Comparison of ENCODE assay signal across 1 cellular context in genomic region chr6:32195902-32196681, GRCh38.
TF ChIP-seq lines count a peak whose summit lies in the region.

No MANE protein-coding gene starts in this region.

TF ChIP-seq in HepG2, 621 proteins besides CTCF, POLR2A, EP300 and RAD21 (continued from another document and continues in another):
- TF ChIP-seq HMGXB3 (CRISPR knock-in tag; IDR thresholded peaks at IDR 0.05; ENCODE audit: borderline replicate concordance) (no peak; the same call in 1 of the 2 replicates), PBX2 (CRISPR knock-in tag; IDR thresholded peaks at IDR 0.05) (no peak), PAX8 (CRISPR knock-in tag; IDR thresholded peaks at IDR 0.05; ENCODE audit: borderline replicate concordance) (peak; percentile 56; the same call in 1 of the 2 replicates), ZNF580 (CRISPR knock-in tag; IDR thresholded peaks at IDR 0.05; ENCODE audit: borderline replicate concordance, low read depth) (no peak; the same call in 1 of the 2 replicates), SUZ12 (IDR thresholded peaks at IDR 0.05; ENCODE audit: low read depth, low read length) (no peak), GATAD2A (CRISPR knock-in tag; IDR thresholded peaks at IDR 0.05) (no peak), RXRA (CRISPR knock-in tag; IDR thresholded peaks at IDR 0.05) (peak; percentile 71; the same call in 1 of the 2 replicates), BHLHE40 (IDR thresholded peaks at IDR 0.05; ENCODE audit: low read length) (0 out of 2 replicates have a peak, but pooled peaks have one; percentile 36), ZNF354B (CRISPR knock-in tag; IDR thresholded peaks at IDR 0.05) (no peak), ZNF790 (CRISPR knock-in tag; IDR thresholded peaks at IDR 0.05; ENCODE audit: borderline replicate concordance) (0 out of 2 replicates have a peak, but pooled peaks have one; percentile 66), ZNF431 (CRISPR knock-in tag; IDR thresholded peaks at IDR 0.05; ENCODE audit: borderline replicate concordance, low read depth) (peak; percentile 57; the same call in 1 of the 2 replicates), DDIT3 (CRISPR knock-in tag; IDR thresholded peaks at IDR 0.05) (no peak), CEBPB (IDR thresholded peaks at IDR 0.05; ENCODE audit: borderline replicate concordance, low read depth, low read length) (no peak), SNAI1 (CRISPR knock-in tag; IDR thresholded peaks at IDR 0.05; ENCODE audit: borderline replicate concordance) (no peak), MAFF (IDR thresholded peaks at IDR 0.05; ENCODE audit: low read depth, low read length) (peak; percentile 91), HOXA3 (CRISPR knock-in tag; IDR thresholded peaks at IDR 0.05) (peak; percentile 98), CBX5 (CRISPR knock-in tag; IDR thresholded peaks at IDR 0.05; ENCODE audit: borderline replicate concordance) (peak; percentile 12; the same call in 1 of the 2 replicates), FLYWCH1 (CRISPR knock-in tag; IDR thresholded peaks at IDR 0.05) (no peak), KDM5B (CRISPR knock-in tag; IDR thresholded peaks at IDR 0.05; ENCODE audit: borderline replicate concordance) (peak; percentile 91), MYC (CRISPR knock-in tag; IDR thresholded peaks at IDR 0.05; ENCODE audit: borderline replicate concordance) (peak; percentile 94), HHEX (CRISPR knock-in tag; IDR thresholded peaks at IDR 0.05) (no peak), MXD3 (CRISPR knock-in tag; IDR thresholded peaks at IDR 0.05) (peak; percentile 89), THAP9 (CRISPR knock-in tag; IDR thresholded peaks at IDR 0.05; ENCODE audit: borderline replicate concordance) (peak; percentile 70), ZBTB34 (CRISPR knock-in tag; IDR thresholded peaks at IDR 0.05) (0 out of 2 replicates have a peak, but pooled peaks have one; percentile 16), CBX1 (IDR thresholded peaks at IDR 0.05; ENCODE audit: low read depth) (no peak), FOXP1 (IDR thresholded peaks at IDR 0.05) (no peak), FOXP1 (CRISPR knock-in tag; IDR thresholded peaks at IDR 0.05) (no peak; the same call in none of the 2 replicates), TARDBP (CRISPR knock-in tag; IDR thresholded peaks at IDR 0.05) (peak; percentile 23; the same call in 1 of the 2 replicates), EEA1 (CRISPR knock-in tag; IDR thresholded peaks at IDR 0.05; ENCODE audit: borderline replicate concordance) (peak; percentile 92; the same call in 1 of the 2 replicates), RNF2 (conservative IDR thresholded peaks at IDR 0.05; ENCODE audit: low read depth) (peak; percentile 85; the same call in 1 of the 2 replicates), ATF1 (CRISPR knock-in tag; IDR thresholded peaks at IDR 0.05) (peak; percentile 77), ZNF225 (CRISPR knock-in tag; IDR thresholded peaks at IDR 0.05) (peak; percentile 40; the same call in 1 of the 2 replicates), E2F1 (CRISPR knock-in tag; IDR thresholded peaks at IDR 0.05) (peak; percentile 81), ZNF740 (CRISPR knock-in tag; IDR thresholded peaks at IDR 0.05) (no peak; the same call in 1 of the 2 replicates), ZNF317 (CRISPR knock-in tag; IDR thresholded peaks at IDR 0.05) (peak; percentile 55; the same call in 1 of the 2 replicates), PHF8 (CRISPR knock-in tag; IDR thresholded peaks at IDR 0.05) (peak; percentile 95), THAP11 (CRISPR knock-in tag; IDR thresholded peaks at IDR 0.05) (peak; percentile 4), RARG (CRISPR knock-in tag; IDR thresholded peaks at IDR 0.05; ENCODE audit: low read depth) (no peak; the same call in 1 of the 2 replicates), SRY (CRISPR knock-in tag; IDR thresholded peaks at IDR 0.05) (peak; percentile 92; the same call in 1 of the 2 replicates), ZNF10 (CRISPR knock-in tag; IDR thresholded peaks at IDR 0.05; ENCODE audit: borderline replicate concordance, low read depth) (no peak), MXD4 (CRISPR knock-in tag; IDR thresholded peaks at IDR 0.05) (peak; percentile 91), RFXAP (CRISPR knock-in tag; IDR thresholded peaks at IDR 0.05; ENCODE audit: borderline replicate concordance) (no peak; the same call in 1 of the 2 replicates), NR2F2 (IDR thresholded peaks at IDR 0.05; ENCODE audit: borderline replicate concordance, low read depth) (peak; percentile 35; the same call in 1 of the 2 replicates), ZNF574 (CRISPR knock-in tag; IDR thresholded peaks at IDR 0.05) (peak; percentile 78), ZFP82 (CRISPR knock-in tag; IDR thresholded peaks at IDR 0.05; ENCODE audit: borderline replicate concordance) (peak; percentile 64; the same call in 1 of the 2 replicates), ZNF777 (CRISPR knock-in tag; IDR thresholded peaks at IDR 0.05) (no peak)
